ENCODE assay signal across 2 cellular contexts in genomic region chr12:21776242-21776641, GRCh38.
TF ChIP-seq lines count a peak whose summit lies in the region.

No MANE protein-coding gene starts in this region.

TF ChIP-seq in liver, 16 proteins besides CTCF, POLR2A, EP300 and RAD21:
- no peak for TF ChIP-seq SP1 (IDR thresholded peaks at IDR 0.05)
- TF ChIP-seq YY1 (IDR thresholded peaks at IDR 0.05): peak; percentile 36
- TF ChIP-seq ZBTB33 (IDR thresholded peaks at IDR 0.05): no peak
- TF ChIP-seq RXRA (IDR thresholded peaks at IDR 0.05): peak; percentile 62
- TF ChIP-seq REST (IDR thresholded peaks at IDR 0.05): peak; percentile 29

TF ChIP-seq in HepG2, 621 proteins besides CTCF, POLR2A, EP300 and RAD21:
- TF ChIP-seq PLRG1 (conservative IDR thresholded peaks at IDR 0.05) (no peak), ZNF335 (CRISPR knock-in tag; IDR thresholded peaks at IDR 0.05) (no peak), TFE3 (CRISPR knock-in tag; IDR thresholded peaks at IDR 0.05) (no peak), JUND (CRISPR knock-in tag; IDR thresholded peaks at IDR 0.05) (no peak), ZBTB25 (CRISPR knock-in tag; IDR thresholded peaks at IDR 0.05) (no peak), ZNF589 (CRISPR knock-in tag; conservative IDR thresholded peaks at IDR 0.05) (no peak), TCF12 (IDR thresholded peaks at IDR 0.05) (no peak), TCF12 (CRISPR knock-in tag; IDR thresholded peaks at IDR 0.05) (no peak), ZFP90 (CRISPR knock-in tag; IDR thresholded peaks at IDR 0.05; ENCODE audit: borderline replicate concordance) (no peak), PITX1 (CRISPR knock-in tag; IDR thresholded peaks at IDR 0.05) (no peak), ZNF503 (CRISPR knock-in tag; IDR thresholded peaks at IDR 0.05) (no peak)
